ENCODE assay signal across 17 cellular contexts in genomic region chr15:26628071-26628470, GRCh38.
DNase-seq lines count a peak whose midpoint lies in the region; ATAC-seq and TF ChIP-seq lines count a peak whose summit lies in the region.
"Had no signal": no experiment of that assay in that cellular context is flagged by ENCODE, and none has a peak within 500 bp of the region (broad histone marks: within the 10 kb centered on the region; RNA-seq: fewer than 3 reads in every experiment).

No MANE protein-coding gene starts in this region.

- H3K27me3 Mint-ChIP-seq in endodermal cell (ENCODE audit: insufficient read depth) (no peaks in the 10 kb centered on the region), CD14-positive monocyte (ENCODE audit: low read depth in 3 of 3) (peaks cover 0 to 3% (median 2%) of the 10 kb centered on the region in 3 donors)
- no peaks in the 10 kb centered on the region for H3K27me3 Mint-ChIP-seq in activated naive CD8-positive, alpha-beta T cell treated with anti-CD3 and anti-CD28 coated beads, Interleukin-2, amount 50 U/mL, for 24 hours
- H3K27me3 Mint-ChIP-seq: activated CD8-positive, alpha-beta T cell treated with anti-CD3 and anti-CD28 coated beads for 36 hours; CD4-positive, alpha-beta memory T cell; naive B cell had no signal

- H3K4me1 ChIP-seq in endodermal cell (ENCODE audit: control insufficient read depth, insufficient read depth, low read length) (peaks cover 10% of the 10 kb centered on the region), prostate gland (replicated peaks) (no peaks in the 10 kb centered on the region)

- H3K36me3 Mint-ChIP-seq in endodermal cell (ENCODE audit: low read depth), result peaks cover 52% of the 10 kb centered on the region
- no peaks in the 10 kb centered on the region for H3K36me3 Mint-ChIP-seq in CD14-positive monocyte
- H3K36me3 Mint-ChIP-seq in activated naive CD8-positive, alpha-beta T cell treated with anti-CD3 and anti-CD28 coated beads, Interleukin-2, amount 50 U/mL, for 24 hours (ENCODE audit: low read depth), result no peaks in the 10 kb centered on the region
- H3K36me3 Mint-ChIP-seq: CD4-positive, alpha-beta memory T cell; naive B cell had no signal

- no peak overlapping the region for H3K9ac ChIP-seq in endodermal cell (ENCODE audit: extremely low read depth, low read length, poor library complexity, severe bottlenecking)

- peaks cover 42% of the 10 kb centered on the region for H3K4me1 Mint-ChIP-seq in endodermal cell
- H3K4me1 Mint-ChIP-seq in CD14-positive monocyte, result no peaks in the 10 kb centered on the region
- H3K4me1 Mint-ChIP-seq in activated naive CD8-positive, alpha-beta T cell treated with anti-CD3 and anti-CD28 coated beads, Interleukin-2, amount 50 U/mL, for 24 hours, result no peaks in the 10 kb centered on the region
- H3K4me1 Mint-ChIP-seq: CD4-positive, alpha-beta memory T cell; naive B cell had no signal

- H3K9me3 Mint-ChIP-seq in endodermal cell (peaks cover 22% of the 10 kb centered on the region), CD14-positive monocyte (peaks cover 23 to 54% (median 32%) of the 10 kb centered on the region in 7 donors)
- peaks cover 15% of the 10 kb centered on the region for H3K9me3 Mint-ChIP-seq in activated naive CD8-positive, alpha-beta T cell treated with anti-CD3 and anti-CD28 coated beads, Interleukin-2, amount 50 U/mL, for 24 hours

- intact Hi-C loops in prostate gland (cut with DNase I), result no loop called here
- intact Hi-C loops in CD14-positive monocyte (cut with micrococcal nuclease), result no loop called here
- intact Hi-C loops in left ventricle myocardium superior (cut with micrococcal nuclease), result no loop called here

- H3K4me3 ChIP-seq in endodermal cell (ENCODE audit: low read length), result peak overlapping the region; percentile 39
- H3K4me3 ChIP-seq in prostate gland, result peak overlapping the region; percentile 18 to 23

- H3K27me3 ChIP-seq in endodermal cell (ENCODE audit: control insufficient read depth, insufficient read depth, low read length, poor library complexity, severe bottlenecking), result no peaks in the 10 kb centered on the region
- no peaks in the 10 kb centered on the region for H3K27me3 ChIP-seq in prostate gland (replicated peaks; ENCODE audit: insufficient read depth)
- H3K27me3 ChIP-seq: esophagus muscularis mucosa had no signal

- H3K27ac Mint-ChIP-seq in endodermal cell (peak overlapping the region; percentile 87), CD14-positive monocyte (no peak overlapping the region)
- H3K27ac Mint-ChIP-seq in activated naive CD8-positive, alpha-beta T cell treated with anti-CD3 and anti-CD28 coated beads, Interleukin-2, amount 50 U/mL, for 24 hours, result no peak overlapping the region
- H3K27ac Mint-ChIP-seq: activated CD8-positive, alpha-beta T cell treated with anti-CD3 and anti-CD28 coated beads for 36 hours; CD4-positive, alpha-beta memory T cell; naive B cell had no signal

- no peak for TF ChIP-seq POLR2A in prostate gland (IDR thresholded peaks at IDR 0.05)

- H3K4me3 Mint-ChIP-seq in endodermal cell, result peak overlapping the region; percentile 69
- no peak overlapping the region for H3K4me3 Mint-ChIP-seq in CD14-positive monocyte
- no peak overlapping the region for H3K4me3 Mint-ChIP-seq in activated naive CD8-positive, alpha-beta T cell treated with anti-CD3 and anti-CD28 coated beads, Interleukin-2, amount 50 U/mL, for 24 hours

- no peak for ATAC-seq in left ventricle myocardium superior
- no peak for ATAC-seq in activated naive CD8-positive, alpha-beta T cell treated with anti-CD3 and anti-CD28 coated beads, Interleukin-2, amount 50 U/mL, for 24 hours
- ATAC-seq: activated CD8-positive, alpha-beta T cell treated with anti-CD3 and anti-CD28 coated beads for 36 hours had no signal

- peaks cover 16% of the 10 kb centered on the region for H3K9me3 ChIP-seq in endodermal cell (ENCODE audit: control insufficient read depth, low read length)
- H3K9me3 ChIP-seq in prostate gland, result no peaks in the 10 kb centered on the region
- H3K9me3 ChIP-seq: esophagus muscularis mucosa had no signal

- H3K36me3 ChIP-seq in endodermal cell (ENCODE audit: control insufficient read depth, insufficient read depth, low read length) (peaks cover 26% of the 10 kb centered on the region), prostate gland (no peaks in the 10 kb centered on the region)
- H3K36me3 ChIP-seq: esophagus muscularis mucosa had no signal

- peak; percentile 2 for DNase-seq in HT-29 (ENCODE audit: low spot score)
- DNase-seq in NCI-H69 (lab: John Stamatoyannopoulos, UW), result peak; percentile 94
- peak; percentile 38 for DNase-seq in endodermal cell
- DNase-seq in prostate gland (ENCODE audit: low spot score), result peak; percentile 36
- DNase-seq in CD14-positive monocyte (ENCODE audit: low spot score), result no peak
- no peak for DNase-seq in left ventricle myocardium superior
- DNase-seq in activated naive CD8-positive, alpha-beta T cell treated with anti-CD3 and anti-CD28 coated beads, Interleukin-2, amount 50 U/mL, for 24 hours, result no peak
- DNase-seq: activated CD8-positive, alpha-beta T cell treated with anti-CD3 and anti-CD28 coated beads for 36 hours; cortex of kidney; EL; head of caudate nucleus; naive B cell; NCI-H1105 treated with DMSO at 0.1 percent for 48 hours; NCI-H526 treated with DMSO at 0.1 percent for 48 hours; SIG-M5 had no signal

- H3K27ac ChIP-seq in endodermal cell (ENCODE audit: low read depth, low read length) (no peak overlapping the region), prostate gland (peak overlapping the region in 1 of 2 donors; percentile 61)

- WGBS in endodermal cell (ENCODE audit: insufficient coverage in 1 of 2, insufficient read length in 1 of 2), 2 experiments, result 90 to 100% methylated on average over 2 to 3 of the region's 3 CpGs
- WGBS in prostate gland, result 66% methylated on average over 3 of the region's 3 CpGs

- TF ChIP-seq CTCF in endodermal cell (conservative IDR thresholded peaks at IDR 0.05) (peak; percentile 51), prostate gland (IDR thresholded peaks at IDR 0.05) (no peak), CD14-positive monocyte (IDR thresholded peaks at IDR 0.05) (no peak)

Comparison
In these comparisons a context has a peak if more than half of its experiments do, and no peak if none do; other contexts are left out.
1. DNase-seq: peak in HT-29 (single experiment), NCI-H69 (single experiment), endodermal cell (single experiment) and prostate gland (single experiment); none in CD14-positive monocyte (single experiment), left ventricle myocardium superior (single experiment) and activated naive CD8-positive, alpha-beta T cell treated with anti-CD3 and anti-CD28 coated beads, Interleukin-2, amount 50 U/mL, for 24 hours (single experiment).